ENCODE assay signal across 20 cellular contexts in the genomic region with DNA sequence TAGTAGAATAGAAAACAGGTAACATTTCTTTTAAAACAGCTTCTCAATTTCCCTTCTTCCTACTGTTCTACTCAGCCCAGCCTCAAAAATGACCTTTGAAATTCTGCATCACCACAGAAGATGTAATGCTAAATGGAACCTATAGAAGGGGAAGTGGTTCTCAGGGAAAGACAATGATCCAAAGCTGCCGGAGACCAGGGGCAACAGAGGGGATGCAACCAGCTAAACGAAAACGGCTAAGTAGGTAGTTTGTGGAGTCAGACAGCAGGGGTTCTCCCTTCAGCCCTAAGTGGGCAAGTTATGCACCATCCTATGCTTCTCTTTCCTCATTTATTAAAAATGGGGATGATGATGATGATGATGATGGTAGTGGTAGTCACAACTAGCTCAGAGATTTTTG.
"Had no signal": no experiment of that assay in that cellular context is flagged by ENCODE, and none has a peak within 500 bp of the region (broad histone marks: within the 10 kb centered on the region; RNA-seq: fewer than 3 reads in every experiment).

No MANE protein-coding gene starts in this region.

- H3K4me1 ChIP-seq: parathyroid adenoma, psoas muscle, right lobe of liver, testis, vagina had no signal

- H3K36me3 ChIP-seq: gastroesophageal sphincter, left ventricle myocardium inferior, lower lobe of right lung, upper lobe of right lung, vagina had no signal

- H3K9me3 Mint-ChIP-seq: memory B cell; stimulated activated effector memory CD8-positive, alpha-beta T cell treated with anti-CD3 and anti-CD28 coated beads, Interleukin-12 subunit alpha, Interleukin-12 subunit beta, amount 100 ng/mL, for 72 hours had no signal

- DNase-seq: effector CD8-positive, alpha-beta T cell; esophagus squamous epithelium; glutamatergic neuron; left ventricle myocardium inferior; lower lobe of right lung; psoas muscle; right lobe of liver; stimulated activated CD4-positive, alpha-beta T cell treated with anti-CD3 and anti-CD28 coated beads, Interleukin-4, amount 100 ng/mL, for 1 hour; stimulated activated CD8-positive, alpha-beta memory T cell treated with anti-CD3 and anti-CD28 coated beads, Interleukin-4, amount 100 ng/mL, for 48 hours; stimulated activated naive CD8-positive, alpha-beta T cell treated with anti-CD3 and anti-CD28 coated beads, Interleukin-15, Interleukin-2, amounts not matched to agents 100 U/mL and 50 U/mL, for 24 hours; upper lobe of right lung had no signal

- H3K4me3 ChIP-seq: coronary artery, esophagus squamous epithelium, gastroesophageal sphincter, left ventricle myocardium inferior, lower lobe of right lung, psoas muscle, right lobe of liver, testis, tibial nerve, upper lobe of right lung, vagina had no signal

- H3K79me2 ChIP-seq: parathyroid adenoma had no signal

- H3K27ac ChIP-seq: coronary artery, esophagus squamous epithelium, gastroesophageal sphincter, left ventricle myocardium inferior, lower lobe of right lung, parathyroid adenoma, psoas muscle, right lobe of liver, testis, tibial nerve, upper lobe of right lung, vagina had no signal

- H3K27me3 ChIP-seq: esophagus squamous epithelium, gastroesophageal sphincter, right lobe of liver, testis, tibial nerve, upper lobe of right lung, vagina had no signal

- H3K27ac Mint-ChIP-seq: nephron; stimulated activated effector memory CD8-positive, alpha-beta T cell treated with anti-CD3 and anti-CD28 coated beads, Interleukin-12 subunit alpha, Interleukin-12 subunit beta, amount 100 ng/mL, for 72 hours had no signal

- H3K4me3 Mint-ChIP-seq: memory B cell; nephron; stimulated activated effector memory CD8-positive, alpha-beta T cell treated with anti-CD3 and anti-CD28 coated beads, Interleukin-12 subunit alpha, Interleukin-12 subunit beta, amount 100 ng/mL, for 72 hours had no signal

- ATAC-seq: gastroesophageal sphincter; lower lobe of right lung; psoas muscle; stimulated activated effector memory CD8-positive, alpha-beta T cell treated with anti-CD3 and anti-CD28 coated beads, Interleukin-12 subunit alpha, Interleukin-12 subunit beta, amount 100 ng/mL, for 72 hours; stimulated activated naive CD8-positive, alpha-beta T cell treated with anti-CD3 and anti-CD28 coated beads, Interleukin-15, Interleukin-2, amounts not matched to agents 100 U/mL and 50 U/mL, for 24 hours; upper lobe of right lung had no signal

- H3K27me3 Mint-ChIP-seq: memory B cell had no signal

- H3K9me3 ChIP-seq: esophagus squamous epithelium, gastroesophageal sphincter, left ventricle myocardium inferior, lower lobe of right lung, psoas muscle, right lobe of liver, testis, tibial nerve, upper lobe of right lung, vagina had no signal

- H3K9ac ChIP-seq: parathyroid adenoma had no signal

- H2AFZ ChIP-seq: parathyroid adenoma had no signal
